13 cellular contexts compared by ENCODE assay signal in genomic region chr12:102043928-102044327, GRCh38. TPM values are rescaled to one million over a fixed set of nuclear protein-coding genes. Genes with fewer than 3 reads are reported as not detected.
DNase-seq lines count a peak whose midpoint lies in the region; ATAC-seq and TF ChIP-seq lines count a peak whose summit lies in the region.
"Had no signal": no experiment of that assay in that cellular context is flagged by ENCODE, and none has a peak within 500 bp of the region (broad histone marks: within the 10 kb centered on the region; RNA-seq: fewer than 3 reads in every experiment).

No MANE protein-coding gene starts in this region.

- H3K27ac ChIP-seq in CD8-positive, alpha-beta T cell (ENCODE audit: low read depth, low read length) = no peak overlapping the region
- H3K27ac ChIP-seq: lower lobe of right lung, right lobe of liver had no signal

- H3K4me1 Mint-ChIP-seq in CD8-positive, alpha-beta T cell (ENCODE audit: low read depth) = peaks cover 17% of the 10 kb centered on the region
- H3K4me1 Mint-ChIP-seq in nephron progenitor cell = no peaks in the 10 kb centered on the region
- H3K4me1 Mint-ChIP-seq: CD14-positive monocyte had no signal

- intact Hi-C loops in CD8-positive, alpha-beta T cell (cut with DNase I, micrococcal nuclease) = loop anchor here in 1 of 2 experiments (2.0 kb wide), 1 partner anchor 15 kb away; no protein-coding TSS in a partner anchor

- H3K36me3 ChIP-seq in CD8-positive, alpha-beta T cell (ENCODE audit: insufficient read depth, low read length) = peaks cover 7% of the 10 kb centered on the region

- no peaks in the 10 kb centered on the region for H3K27me3 Mint-ChIP-seq in CD8-positive, alpha-beta T cell (ENCODE audit: low read depth)
- no peaks in the 10 kb centered on the region for H3K27me3 Mint-ChIP-seq in nephron progenitor cell (ENCODE audit: low read depth, poor library complexity)
- H3K27me3 Mint-ChIP-seq: activated B cell treated with CpG ODN at 0.5 μM for 24 hours had no signal

- no peaks in the 10 kb centered on the region for H3K27me3 ChIP-seq in CD8-positive, alpha-beta T cell (ENCODE audit: insufficient read depth, low read length)
- H3K27me3 ChIP-seq: right lobe of liver had no signal

- no peaks in the 10 kb centered on the region for H3K9me3 Mint-ChIP-seq in CD8-positive, alpha-beta T cell
- no peaks in the 10 kb centered on the region for H3K9me3 Mint-ChIP-seq in nephron progenitor cell
- H3K9me3 Mint-ChIP-seq: activated B cell treated with CpG ODN at 0.5 μM for 24 hours, CD14-positive monocyte had no signal

- peak overlapping the region; percentile 8 for H3K4me3 Mint-ChIP-seq in CD8-positive, alpha-beta T cell
- H3K4me3 Mint-ChIP-seq in nephron progenitor cell = no peak overlapping the region
- H3K4me3 Mint-ChIP-seq: activated B cell treated with CpG ODN at 0.5 μM for 24 hours, CD14-positive monocyte had no signal

- H3K4me1 ChIP-seq in CD8-positive, alpha-beta T cell (ENCODE audit: insufficient read depth, low read length) = peaks cover 18% of the 10 kb centered on the region
- H3K4me1 ChIP-seq: lower lobe of right lung, right lobe of liver had no signal

- POLR2A ChIA-PET in CD8-positive, alpha-beta T cell (lab: Charles Lee) = interaction anchor here (0.6 to 1.2 kb wide), 2 partner anchors 12 to 26 kb away, joined by 3 read pairs; no protein-coding TSS in a partner anchor

- TF ChIP-seq CTCF in CD8-positive, alpha-beta T cell (IDR thresholded peaks at IDR 0.05) = no peak
- TF ChIP-seq CTCF in nephron progenitor cell (IDR thresholded peaks at IDR 0.05) = no peak

- peaks cover 48% of the 10 kb centered on the region for H3K36me3 Mint-ChIP-seq in CD8-positive, alpha-beta T cell
- H3K36me3 Mint-ChIP-seq in nephron progenitor cell (ENCODE audit: low read depth) = peaks cover 4% of the 10 kb centered on the region

- peak overlapping the region; percentile 82 for H3K27ac Mint-ChIP-seq in CD8-positive, alpha-beta T cell
- no peak overlapping the region for H3K27ac Mint-ChIP-seq in nephron progenitor cell
- H3K27ac Mint-ChIP-seq: activated B cell treated with CpG ODN at 0.5 μM for 24 hours, CD14-positive monocyte had no signal

- peak in 1 of 7 experiments; percentile 28 for DNase-seq in CD8-positive, alpha-beta T cell
- DNase-seq in nephron progenitor cell = no peak
- no peak for DNase-seq in stimulated activated CD4-positive, alpha-beta T cell treated with anti-CD3 and anti-CD28 coated beads, Interleukin-2, amount 100 ng/mL, for 48 hours
- DNase-seq in middle frontal gyrus (ENCODE audit: extremely low spot score, low spot score) = no peak
- DNase-seq in NCI-H1436 treated with DMSO at 0.1 percent for 48 hours (lab: John Stamatoyannopoulos, UW) = no peak
- DNase-seq: activated B cell treated with CpG ODN at 0.5 μM for 24 hours, Kasumi-1, lower lobe of right lung, right lobe of liver had no signal

- CTCF ChIA-PET in CD8-positive, alpha-beta T cell (lab: Charles Lee) = interaction anchor here (0.6 kb wide), 1 partner anchor 520 kb away, joined by 3 read pairs; no protein-coding TSS in a partner anchor

- H3K9me3 ChIP-seq in CD8-positive, alpha-beta T cell (ENCODE audit: low read length) = no peaks in the 10 kb centered on the region
- H3K9me3 ChIP-seq: lower lobe of right lung, right lobe of liver had no signal

- ATAC-seq in CD8-positive, alpha-beta T cell = peak; percentile 62
- ATAC-seq in GM18868 (IDR thresholded peaks at IDR 0.05; ENCODE audit: unreplicated experiment) (peak; percentile 88), HG02571 (IDR thresholded peaks at IDR 0.05; ENCODE audit: unreplicated experiment) (peak; percentile 82), HG03521 (IDR thresholded peaks at IDR 0.05; ENCODE audit: unreplicated experiment) (peak; percentile 65)
- ATAC-seq: lower lobe of right lung, right lobe of liver had no signal

- H3K4me3 ChIP-seq in CD8-positive, alpha-beta T cell (ENCODE audit: low read depth, low read length) = no peak overlapping the region
- H3K4me3 ChIP-seq: lower lobe of right lung, right lobe of liver had no signal

RNA-seq across cellular contexts. Expression of gene WASHC3, which starts 17.9 kb away (rescaled TPM):
- 10 to 100 TPM; 19.8 to 21.6 TPM for total RNA-seq in CD8-positive, alpha-beta T cell
